ENCODE assay signal across 8 cellular contexts in the genomic region with DNA sequence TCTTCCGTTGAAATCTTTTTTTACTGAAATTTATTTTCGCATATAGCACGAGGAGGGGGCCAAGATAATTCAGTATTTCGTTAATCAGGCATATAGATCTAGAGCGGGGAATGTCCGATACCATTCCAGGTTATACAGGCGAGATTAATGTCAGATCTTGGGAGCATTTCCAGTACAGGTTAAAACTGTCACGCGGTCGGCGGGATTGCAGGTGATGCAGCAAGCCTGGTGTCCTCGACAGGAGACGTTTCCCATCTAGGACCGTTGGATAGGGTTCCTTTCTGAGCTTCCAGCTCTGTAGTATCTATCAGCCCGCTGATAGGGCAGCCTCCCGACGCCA. TPM values are rescaled to one million over a fixed set of nuclear protein-coding genes. Genes with fewer than 3 reads are reported as not detected.
A peak's percentile ranks its signal among the peaks of the same experiment; 100 is the strongest.
DNase-seq lines count a peak whose midpoint lies in the region; ATAC-seq and TF ChIP-seq lines count a peak whose summit lies in the region.

No MANE protein-coding gene starts in this region.

- no peak overlapping the region for H3K18ac ChIP-seq in H9 (ENCODE audit: insufficient read length, low read depth, low read length)

- no peaks in the 10 kb centered on the region for H3K79me1 ChIP-seq in H9 (ENCODE audit: insufficient read depth, low read depth, low read length, poor library complexity, severe bottlenecking)

- H2AK5ac ChIP-seq in H9 (ENCODE audit: insufficient read length, low read length) = no peak overlapping the region

- peak overlapping the region; percentile 21 to 88 (median 50); a peak in 4 of 7 replicates for H3K27ac Mint-ChIP-seq in H9
- H3K27ac Mint-ChIP-seq in activated B cell treated with CpG ODN at 0.5 μM for 24 hours = peak overlapping the region; percentile 94

- no peak for DNase-seq in H9
- no peak for DNase-seq in activated B cell treated with CpG ODN at 0.5 μM for 24 hours
- DNase-seq in right cardiac atrium = no peak
- DNase-seq in nucleus accumbens (lab: John Stamatoyannopoulos, UW) = no peak
- no peak for DNase-seq in DMS79 (lab: John Stamatoyannopoulos, UW)
- no peak for DNase-seq in foreskin keratinocyte

- CTCF ChIA-PET in activated B cell treated with CpG ODN at 0.5 μM for 24 hours (lab: Charles Lee) = interaction anchor here (0.8 to 2.6 kb wide), 7 partner anchors 10 to 362 kb away, joined by 3 to 17 read pairs (median 7); no protein-coding TSS in a partner anchor

- no peak overlapping the region for H4K5ac ChIP-seq in H9 (ENCODE audit: insufficient read length, low read depth, low read length)

- H2BK12ac ChIP-seq in H9 (ENCODE audit: insufficient read length, low read depth, low read length) = no peak overlapping the region

- intact Hi-C loops in activated B cell treated with CpG ODN at 0.5 μM for 24 hours (cut with micrococcal nuclease) = loop anchor here (5.0 kb wide), 1 partner anchor 906 kb away; the partner anchor contains the start of gene NECTIN3
- intact Hi-C loops in right cardiac atrium (cut with DNase I) = no loop called here

- H3K4ac ChIP-seq in H9 (ENCODE audit: low read depth, low read length) = no peak overlapping the region

- H2AFZ ChIP-seq in H9 (ENCODE audit: low read length) = peak overlapping the region; percentile 65

- peaks cover 3% of the 10 kb centered on the region for H3K23me2 ChIP-seq in H9 (ENCODE audit: insufficient read length, low read depth, low read length, poor library complexity, severe bottlenecking)

- no peak overlapping the region for H3K56ac ChIP-seq in H9 (ENCODE audit: insufficient read length, low read depth, low read length)

- H2BK20ac ChIP-seq in H9 (ENCODE audit: low read depth, low read length, poor library complexity, severe bottlenecking) = no peak overlapping the region

- TF ChIP-seq CTCF in H9 (conservative IDR thresholded peaks at IDR 0.05) (no peak), activated B cell treated with CpG ODN at 0.5 μM for 24 hours (IDR thresholded peaks at IDR 0.05) (no peak), foreskin keratinocyte (conservative IDR thresholded peaks at IDR 0.05) (no peak)

- H3K79me2 ChIP-seq in H9 (ENCODE audit: insufficient read depth, low read length) = no peaks in the 10 kb centered on the region

- no peak overlapping the region for H2BK120ac ChIP-seq in H9 (ENCODE audit: low read depth, low read length, poor library complexity, severe bottlenecking)

- H3K9me3 ChIP-seq in H9 (ENCODE audit: control insufficient read depth, low read depth, low read length) (no peaks in the 10 kb centered on the region), right cardiac atrium (ENCODE audit: control insufficient read depth, low read length) (no peaks in the 10 kb centered on the region)

- H3K4me2 ChIP-seq in H9 (ENCODE audit: insufficient read depth, insufficient read length, low read length) = peak overlapping the region; percentile 66

- H3K4me1 Mint-ChIP-seq in H9 (peaks cover 7 to 12% of the 10 kb centered on the region in 2 experiments), activated B cell treated with CpG ODN at 0.5 μM for 24 hours (peaks cover 43% of the 10 kb centered on the region)

- no peak overlapping the region for H3K23ac ChIP-seq in H9 (ENCODE audit: insufficient read length, low read depth, low read length)

- peak overlapping the region; percentile 87 to 88 for H3K4me3 Mint-ChIP-seq in H9
- peak overlapping the region; percentile 93 for H3K4me3 Mint-ChIP-seq in activated B cell treated with CpG ODN at 0.5 μM for 24 hours

- no peaks in the 10 kb centered on the region for H3K27me3 ChIP-seq in H9 (ENCODE audit: insufficient read depth, low read length)
- H3K27me3 ChIP-seq in right cardiac atrium (ENCODE audit: control insufficient read depth, insufficient read depth) = no peaks in the 10 kb centered on the region
- H3K27me3 ChIP-seq in foreskin keratinocyte = no peaks in the 10 kb centered on the region

- no peak overlapping the region for H2BK15ac ChIP-seq in H9 (ENCODE audit: low read depth, low read length)

- H3K14ac ChIP-seq in H9 (ENCODE audit: insufficient read depth, low read length) = no peak overlapping the region

- ATAC-seq in activated B cell treated with CpG ODN at 0.5 μM for 24 hours (ENCODE audit: low read depth) (no peak), right cardiac atrium (no peak), foreskin keratinocyte (no peak), HG02870 (IDR thresholded peaks at IDR 0.05; ENCODE audit: unreplicated experiment) (no peak)

- H3K27me3 Mint-ChIP-seq in H9 (ENCODE audit: low read depth) = no peaks in the 10 kb centered on the region
- H3K27me3 Mint-ChIP-seq in activated B cell treated with CpG ODN at 0.5 μM for 24 hours = no peaks in the 10 kb centered on the region

- H3K4me3 ChIP-seq in right cardiac atrium (ENCODE audit: low read length) (peak overlapping the region; percentile 53), skin epidermis (peak overlapping the region; percentile 55 to 97 (median 79))

- H3K9me3 Mint-ChIP-seq in H9 (no peaks in the 10 kb centered on the region), activated B cell treated with CpG ODN at 0.5 μM for 24 hours (no peaks in the 10 kb centered on the region)

- peak overlapping the region; percentile 50 for H3K9ac ChIP-seq in H9 (ENCODE audit: extremely low read depth, insufficient read length, low read length)

- H3K36me3 Mint-ChIP-seq in H9 (ENCODE audit: insufficient read depth in 1 of 3, low read depth in 3 of 3) = peaks cover 0 to 5% (median 2%) of the 10 kb centered on the region in 3 experiments; a peak in 3 of 7 replicates
- H3K36me3 Mint-ChIP-seq in activated B cell treated with CpG ODN at 0.5 μM for 24 hours (ENCODE audit: low read depth) = peaks cover 15% of the 10 kb centered on the region

- H3K4me1 ChIP-seq in H9 (ENCODE audit: insufficient read depth, low read length) (no peaks in the 10 kb centered on the region), right cardiac atrium (ENCODE audit: control insufficient read depth, insufficient read depth, low read length) (peaks cover 5% of the 10 kb centered on the region), foreskin keratinocyte (peaks cover 12% of the 10 kb centered on the region)

- H3T11ph ChIP-seq in H9 (ENCODE audit: low read length) = no peak overlapping the region

- WGBS in H9 (ENCODE audit: extremely low coverage, insufficient read length, low lambda C conversion rate) = no CpG with 5 or more reads among the region's 17 CpGs
- WGBS in right cardiac atrium = 8% methylated on average over 17 of the region's 17 CpGs

- H2BK5ac ChIP-seq in H9 (ENCODE audit: insufficient read length, low read length) = no peak overlapping the region

- H3K27ac ChIP-seq in H9 (ENCODE audit: insufficient read length, low read depth, low read length) (no peak overlapping the region), right cardiac atrium (ENCODE audit: low read length) (peak overlapping the region; percentile 55), skin epidermis (peak overlapping the region in 19 of 21 experiments; percentile 62 to 93 (median 86)), foreskin keratinocyte (no peak overlapping the region)

- no peak overlapping the region for H4K8ac ChIP-seq in H9 (replicated peaks; ENCODE audit: insufficient read length, low read depth, low read length)

- no peak overlapping the region for H4K91ac ChIP-seq in H9 (ENCODE audit: insufficient read length, low read depth, low read length)

- H4K20me1 ChIP-seq in H9 (ENCODE audit: control insufficient read depth, insufficient read depth, insufficient read length) = no peaks in the 10 kb centered on the region

- POLR2A ChIA-PET in activated B cell treated with CpG ODN at 0.5 μM for 24 hours (lab: Charles Lee) = interaction anchor here (0.6 to 2.1 kb wide), 17 partner anchors 10 to 1537 kb away, joined by 3 to 13 read pairs (median 4); partner anchors contain the start of genes PHLDB2, SPICE1 and TAGLN3

RNA-seq across cellular contexts. Expression of gene ABHD10, which starts 0.4 kb away (rescaled TPM):
- total RNA-seq in H9 (2021) (21.8 and 28.4 TPM in 2 replicates), activated B cell treated with CpG ODN at 0.5 μM for 24 hours (25.2 and 28.4 TPM in 2 replicates), right cardiac atrium (10 to 100 TPM; 26.3 to 39.0 (median 31.1) TPM), foreskin keratinocyte (23.6 and 26.2 TPM in 2 replicates)
- polyA plus RNA-seq in right cardiac atrium (23.5 TPM), foreskin keratinocyte (13.1 and 14.8 TPM in 2 replicates)

RNA-seq across cellular contexts. Expression of gene TAGLN3, which starts 20.3 kb away (rescaled TPM):
- total RNA-seq in H9 (2021) (6.4 and 7.5 TPM in 2 replicates), activated B cell treated with CpG ODN at 0.5 μM for 24 hours (not detected in 2 replicates), right cardiac atrium (under 1 TPM in 3 of 4 donors, not detected in 1; 0.28 to 0.74 (median 0.53) TPM), foreskin keratinocyte (11.6 and 14.9 TPM in 2 replicates)
- polyA plus RNA-seq in right cardiac atrium (0.52 TPM), foreskin keratinocyte (13.6 and 17.7 TPM in 2 replicates)

RNA-seq across cellular contexts. Expression of gene TMPRSS7, which starts 56.1 kb away (rescaled TPM):
- total RNA-seq in H9 (2021) (not detected in 2 replicates), activated B cell treated with CpG ODN at 0.5 μM for 24 hours (not detected in 2 replicates), right cardiac atrium (not detected), foreskin keratinocyte (0.03 TPM in 1 of 2 replicates, not detected in the other)
- polyA plus RNA-seq in right cardiac atrium (not detected), foreskin keratinocyte (0.02 TPM in 1 of 2 replicates, not detected in the other)

Comparison
In these comparisons a context has a peak if more than half of its experiments do, and no peak if none do; other contexts are left out.
1. H3K27ac ChIP-seq: peak in right cardiac atrium (single experiment) and skin epidermis (19 of 21); none in H9 (single experiment) and foreskin keratinocyte (single experiment).